1 cellular context compared by ENCODE assay signal in genomic region chr7:140898794-140899548, GRCh38.
TF ChIP-seq lines count a peak whose summit lies in the region.

No MANE protein-coding gene starts in this region.

TF ChIP-seq in K562, 482 proteins besides CTCF, POLR2A, EP300 and RAD21 (continued from another document):
- TF ChIP-seq PBX2 (CRISPR knock-in tag; IDR thresholded peaks at IDR 0.05; ENCODE audit: low read depth) (no peak), PBX2 (tag; conservative IDR thresholded peaks at IDR 0.05; ENCODE audit: low read depth) (no peak), HNRNPUL1 (IDR thresholded peaks at IDR 0.05; ENCODE audit: low read length) (no peak), MCM3 (IDR thresholded peaks at IDR 0.05) (no peak), HLTF (IDR thresholded peaks at IDR 0.05) (no peak), HES1 (IDR thresholded peaks at IDR 0.05; ENCODE audit: low read depth) (no peak), SOX6 (IDR thresholded peaks at IDR 0.05) (no peak), ZBTB17 (CRISPR knock-in tag; IDR thresholded peaks at IDR 0.05) (no peak), ASH1L (IDR thresholded peaks at IDR 0.05; ENCODE audit: borderline replicate concordance, low read depth, partially characterized antibody) (no peak), GATA2 (CRISPR knock-in tag; IDR thresholded peaks at IDR 0.05) (no peak), TARDBP (IDR thresholded peaks at IDR 0.05) (no peak), CC2D1A (IDR thresholded peaks at IDR 0.05) (no peak), POLR3A (IDR thresholded peaks at IDR 0.05; ENCODE audit: borderline replicate concordance, extremely low read depth, insufficient read depth, insufficient read length) (no peak)
